ENCODE assay signal across 9 cellular contexts in the genomic region with DNA sequence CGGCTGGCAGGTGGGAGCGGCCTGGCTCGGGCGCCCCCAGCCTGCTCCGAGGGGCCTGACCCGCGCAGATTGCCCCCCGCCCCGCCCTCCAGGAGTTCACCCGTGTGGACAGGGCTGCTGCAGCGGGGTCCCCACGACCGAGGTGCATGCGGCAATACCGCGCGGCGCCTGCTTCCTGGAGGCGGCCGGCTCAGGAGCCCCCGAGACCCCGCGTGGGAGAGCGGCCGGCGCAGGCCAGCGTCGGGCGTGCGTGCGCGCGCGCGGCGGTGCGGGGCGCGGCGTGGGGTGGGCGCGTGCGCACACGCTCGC. TPM values are rescaled to one million over a fixed set of nuclear protein-coding genes. Genes with fewer than 3 reads are reported as not detected.
A peak's percentile ranks its signal among the peaks of the same experiment; 100 is the strongest.
DNase-seq lines count a peak whose midpoint lies in the region; ATAC-seq and TF ChIP-seq lines count a peak whose summit lies in the region.
"Had no signal": no experiment of that assay in that cellular context is flagged by ENCODE, and none has a peak within 500 bp of the region (broad histone marks: within the 10 kb centered on the region; RNA-seq: fewer than 3 reads in every experiment).

No MANE protein-coding gene starts in this region.

- TF ChIP-seq POLR2A in testis (IDR thresholded peaks at IDR 0.05) = no peak

- DNase-seq in activated T-cell treated with anti-CD3 and anti-CD28 coated beads, Interleukin-2, amount 50 U/mL, for 1 hour = peak; percentile 31
- no peak for DNase-seq in activated T-cell treated with anti-CD3 and anti-CD28 coated beads for 4 hours
- peak in 1 of 2 donors; percentile 43 for DNase-seq in memory B cell (ENCODE audit: low spot score in 2 of 2)
- no peak for DNase-seq in testis
- no peak for DNase-seq in UCSD-AML1 (lab: John Stamatoyannopoulos, UW; ENCODE audit: unreplicated experiment)
- DNase-seq in ACHN = no peak

- intact Hi-C loops in testis (cut with DNase I; ENCODE audit: low total_unique reads) = loop anchor here (5.0 kb wide), 1 partner anchor 161 kb away; no protein-coding TSS in a partner anchor

- H3K36me3 ChIP-seq in testis (ENCODE audit: low read depth, missing control alignments) = no peaks in the 10 kb centered on the region

- H3K9me3 Mint-ChIP-seq in brain (peaks cover 0 to 5% (median 3%) of the 10 kb centered on the region in 5 experiments), memory B cell (no peaks in the 10 kb centered on the region)
- H3K9me3 Mint-ChIP-seq: dendritic cell treated with granulocyte-macrophage colony-stimulating factor and Interleukin-4, amounts not matched to agents 40 ng/mL and 50 ng/mL, for 4 days had no signal

- TF ChIP-seq CTCF in brain (conservative IDR thresholded peaks at IDR 0.05) (no peak), testis (IDR thresholded peaks at IDR 0.05) (no peak)

- H3K27ac ChIP-seq in testis = no peak overlapping the region

- H3K27me3 Mint-ChIP-seq in brain (peaks cover 48% of the 10 kb centered on the region), memory B cell (peaks cover 28% of the 10 kb centered on the region)

- ATAC-seq in memory B cell (ENCODE audit: low read depth) (peak; percentile 29), GM18858 (IDR thresholded peaks at IDR 0.05; ENCODE audit: unreplicated experiment) (no peak)

- peak overlapping the region; percentile 9 to 62 for H3K4me3 ChIP-seq in testis

- H3K27ac Mint-ChIP-seq in brain = no peak overlapping the region
- no peak overlapping the region for H3K27ac Mint-ChIP-seq in memory B cell

- peaks cover 30% of the 10 kb centered on the region for H3K4me1 Mint-ChIP-seq in brain
- peaks cover 9% of the 10 kb centered on the region for H3K4me1 Mint-ChIP-seq in memory B cell

- no peaks in the 10 kb centered on the region for H3K9me3 ChIP-seq in testis

- 0% methylated on average over 35 of the region's 45 CpGs; no CpG with 5 or more reads in 1 of the 2 donors for WGBS in testis, 2 donors

- H3K36me3 Mint-ChIP-seq in brain (no peaks in the 10 kb centered on the region), memory B cell (peaks cover 2% of the 10 kb centered on the region)

- H3K4me3 Mint-ChIP-seq in brain = peak overlapping the region in 4 of 5 experiments; percentile 90 to 94 (median 92)
- H3K4me3 Mint-ChIP-seq in memory B cell = peak overlapping the region; percentile 80

- in situ Hi-C loops in ACHN (cut with HindIII; ENCODE audit: low pct_ligation_motif_present, low pct_unique_long_range_greater_than_20kb, low sequenced_read_pairs) = no loop called here

- H3K4me1 ChIP-seq in testis = peaks cover 12% of the 10 kb centered on the region

- no peaks in the 10 kb centered on the region for H3K27me3 ChIP-seq in testis

RNA-seq across cellular contexts. Expression of a gene that starts 1.0 kb away (rescaled TPM):
- polyA plus RNA-seq in brain (ENCODE audit: insufficient read depth, low read depth, low replicate concordance) (9.3 TPM), testis (ENCODE audit: insufficient read depth, low read depth, low replicate concordance) (5.1 TPM)
- total RNA-seq in testis = 10 to 100 TPM in 1 of 2 donors, 1 to 10 TPM in 1; 9.8 to 10.5 TPM

RNA-seq across cellular contexts. Expression of a gene that starts 7.2 kb away (rescaled TPM):
- polyA plus RNA-seq in brain (ENCODE audit: insufficient read depth, low read depth, low replicate concordance) (1.1 TPM), testis (ENCODE audit: insufficient read depth, low read depth, low replicate concordance) (1.3 TPM)
- 1 to 10 TPM; 3.0 to 4.2 TPM for total RNA-seq in testis

RNA-seq across cellular contexts. Expression of a gene that starts 21.8 kb away (rescaled TPM):
- polyA plus RNA-seq in brain (ENCODE audit: insufficient read depth, low read depth, low replicate concordance) (68.3 TPM), testis (ENCODE audit: insufficient read depth, low read depth, low replicate concordance) (389 TPM)
- 100 to 1,000 TPM; 255 to 291 TPM for total RNA-seq in testis

RNA-seq across cellular contexts. Expression of a gene that starts 29.5 kb away (rescaled TPM):
- polyA plus RNA-seq in brain (ENCODE audit: insufficient read depth, low read depth, low replicate concordance) = 26.8 TPM
- total RNA-seq in testis = 10 to 100 TPM; 46.8 to 99.6 TPM
- 49.8 TPM for polyA plus RNA-seq in testis (ENCODE audit: insufficient read depth, low read depth, low replicate concordance)

RNA-seq across cellular contexts. Expression of a gene that starts 44.2 kb away (rescaled TPM):
- polyA plus RNA-seq in brain (ENCODE audit: insufficient read depth, low read depth, low replicate concordance) (15.7 TPM), testis (ENCODE audit: insufficient read depth, low read depth, low replicate concordance) (12.8 TPM)
- total RNA-seq in testis = 10 to 100 TPM; 13.8 to 18.9 TPM
